In the genomic region with DNA sequence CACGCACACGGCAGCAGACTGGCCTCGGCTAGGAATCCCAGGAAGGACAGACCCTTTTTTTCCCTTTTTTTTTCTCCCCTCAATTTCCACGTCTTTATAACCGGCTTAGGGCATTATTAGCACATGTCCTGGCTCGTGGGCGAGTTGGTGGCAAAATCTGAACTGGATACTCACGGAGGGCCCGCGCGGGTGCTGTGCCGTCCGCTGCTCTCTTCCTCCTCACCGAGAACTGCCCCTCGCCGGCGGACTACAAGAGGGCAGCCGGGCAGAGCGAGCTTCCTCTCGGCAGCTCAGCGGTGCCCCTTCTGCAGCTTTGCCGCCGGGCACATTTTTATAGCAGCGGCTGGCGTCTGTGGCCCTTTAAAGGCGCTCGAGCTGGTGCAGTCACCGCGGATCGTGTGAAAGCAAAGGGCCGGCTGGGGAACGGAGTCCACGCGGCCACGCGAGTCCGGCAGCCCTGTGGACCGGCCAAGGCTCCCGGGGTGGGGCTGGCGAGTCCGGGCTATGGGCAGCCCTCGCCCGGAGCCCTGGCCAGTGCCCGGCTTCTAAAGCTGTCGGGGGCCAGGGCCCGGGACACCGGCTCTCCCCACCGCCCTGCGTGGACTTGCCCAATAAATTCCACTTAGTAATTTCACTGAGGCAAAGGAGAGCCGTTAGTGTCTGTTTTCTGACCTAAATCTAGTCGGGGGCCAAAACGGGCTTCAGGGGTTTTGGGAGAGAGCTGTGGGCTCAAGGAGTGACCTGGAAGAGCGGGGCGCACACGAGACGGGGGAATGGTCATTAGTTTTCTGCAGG, we compare ENCODE assay signal across 8 cellular contexts. TPM values are rescaled to one million over a fixed set of nuclear protein-coding genes. Genes with fewer than 3 reads are reported as not detected.
A peak's percentile ranks its signal among the peaks of the same experiment; 100 is the strongest.
DNase-seq lines count a peak whose midpoint lies in the region; ATAC-seq, FAIRE-seq and TF ChIP-seq lines count a peak whose summit lies in the region.

No MANE protein-coding gene starts in this region.

- WGBS in A549 (ENCODE audit: missing lambda C conversion rate), result 11% methylated on average over 27 of the region's 56 CpGs
- 0 to 1% methylated on average over 18 to 22 of the region's 56 CpGs for WGBS in mesodermal cell (ENCODE audit: insufficient coverage in 2 of 2), 2 experiments

- peak; percentile 23 for FAIRE-seq in A549 (lab: Jason Lieb, UNC)

- H3K4me1 ChIP-seq in A549, result peaks cover 15% of the 10 kb centered on the region; the same call in 2 of the 3 replicates
- H3K4me1 ChIP-seq in mesodermal cell (ENCODE audit: control insufficient read depth, insufficient read depth, low read length, poor library complexity, severe bottlenecking), result no peaks in the 10 kb centered on the region

- TF ChIP-seq EP300 in A549 (IDR thresholded peaks at IDR 0.05), result no peak

- peak overlapping the region; percentile 69 for H3K4me3 Mint-ChIP-seq in activated CD4-positive, alpha-beta T cell treated with anti-CD3 and anti-CD28 coated beads, Interleukin-2, amount 10 ng/mL, durations not matched to agents 7 days and 5 days

- H3K27me3 Mint-ChIP-seq in activated CD4-positive, alpha-beta T cell treated with anti-CD3 and anti-CD28 coated beads, Interleukin-2, amount 10 ng/mL, durations not matched to agents 7 days and 5 days, result peaks cover 67% of the 10 kb centered on the region

- H3K27ac Mint-ChIP-seq in activated CD4-positive, alpha-beta T cell treated with anti-CD3 and anti-CD28 coated beads, Interleukin-2, amount 10 ng/mL, durations not matched to agents 7 days and 5 days, result peak overlapping the region; percentile 31

- DNase-seq in A549 (ENCODE audit: low read depth in 1 of 2, low spot score in 1 of 2), result peak; percentile 67 to 75
- DNase-seq in GM12865 (ENCODE audit: low read depth), result peak; percentile 34
- DNase-seq in NCI-H2227 (lab: John Stamatoyannopoulos, UW; ENCODE audit: unreplicated experiment), result peak; percentile 83
- DNase-seq in activated CD4-positive, alpha-beta T cell treated with anti-CD3 and anti-CD28 coated beads, Interleukin-2, amount 10 ng/mL, durations not matched to agents 7 days and 5 days, result no peak
- no peak for DNase-seq in epithelial cell of proximal tubule (ENCODE audit: low read depth)
- peak; percentile 33 for DNase-seq in stromal cell of bone marrow (ENCODE audit: low read depth)

- no peaks in the 10 kb centered on the region for H3K9me3 ChIP-seq in A549
- H3K9me3 ChIP-seq in mesodermal cell (ENCODE audit: control insufficient read depth, low read length), result no peaks in the 10 kb centered on the region

- H3K4me1 Mint-ChIP-seq in activated CD4-positive, alpha-beta T cell treated with anti-CD3 and anti-CD28 coated beads, Interleukin-2, amount 10 ng/mL, durations not matched to agents 7 days and 5 days, result peaks cover 24% of the 10 kb centered on the region

- CTCF ChIA-PET in A549 (lab: Yijun Ruan, JAX), result interaction anchor here (1.2 to 2.2 kb wide), 3 partner anchors 30 to 61 kb away, joined by 5 to 6 read pairs (median 5); partner anchors contain the start of gene RPS4X
- CTCF ChIA-PET in activated CD4-positive, alpha-beta T cell treated with anti-CD3 and anti-CD28 coated beads, Interleukin-2, amount 10 ng/mL, durations not matched to agents 7 days and 5 days (lab: Charles Lee), result interaction anchor here (1.0 to 1.1 kb wide), 2 partner anchors 30 kb away, joined by 3 to 4 read pairs; partner anchors contain the start of gene RPS4X

- peak overlapping the region; percentile 63 for H3K4me3 ChIP-seq in A549
- H3K4me3 ChIP-seq in GM12865 (ENCODE audit: low read depth, low read length), result peak overlapping the region; percentile 26
- H3K4me3 ChIP-seq in epithelial cell of proximal tubule (ENCODE audit: low read depth, low read length), result peak overlapping the region; percentile 49
- H3K4me3 ChIP-seq in mesodermal cell (ENCODE audit: extremely low read depth, insufficient read depth, low read length, poor library complexity, severe bottlenecking), result peak overlapping the region; percentile 25

- peak overlapping the region; percentile 57 to 77 for H3K27ac ChIP-seq in A549
- no peak overlapping the region for H3K27ac ChIP-seq in mesodermal cell (ENCODE audit: low read depth, low read length, severe bottlenecking)

- TF ChIP-seq CTCF in A549 (IDR thresholded peaks at IDR 0.05) (no peak), GM12865 (IDR thresholded peaks at IDR 0.05; ENCODE audit: insufficient read depth, low read depth, low read length, missing control alignments) (no peak), epithelial cell of proximal tubule (conservative IDR thresholded peaks at IDR 0.05; ENCODE audit: low read depth, low read length) (no peak)

- POLR2A ChIA-PET in A549 (lab: Yijun Ruan, JAX), result interaction anchor here (3.3 kb wide), 1 partner anchor 30 kb away, joined by 24 read pairs; the partner anchor contains the start of gene RPS4X
- POLR2A ChIA-PET in activated CD4-positive, alpha-beta T cell treated with anti-CD3 and anti-CD28 coated beads, Interleukin-2, amount 10 ng/mL, durations not matched to agents 7 days and 5 days (lab: Charles Lee), result no interaction called here

- H3K4me2 ChIP-seq in A549, result peak overlapping the region; percentile 95

- H3K9me3 Mint-ChIP-seq in activated CD4-positive, alpha-beta T cell treated with anti-CD3 and anti-CD28 coated beads, Interleukin-2, amount 10 ng/mL, durations not matched to agents 7 days and 5 days, result no peaks in the 10 kb centered on the region

- TF ChIP-seq POLR2A in A549 (IDR thresholded peaks at IDR 0.05; ENCODE audit: low read length), result no peak

- H3K36me3 Mint-ChIP-seq in activated CD4-positive, alpha-beta T cell treated with anti-CD3 and anti-CD28 coated beads, Interleukin-2, amount 10 ng/mL, durations not matched to agents 7 days and 5 days (ENCODE audit: low read depth), result no peaks in the 10 kb centered on the region

- no peaks in the 10 kb centered on the region for H3K36me3 ChIP-seq in mesodermal cell (ENCODE audit: control insufficient read depth, insufficient read depth, low read length)

- ATAC-seq in A549, result peak; percentile 71 to 83
- peak; percentile 70 for ATAC-seq in HG03045 (IDR thresholded peaks at IDR 0.05; ENCODE audit: unreplicated experiment)

- no peak for TF ChIP-seq RAD21 in A549 (conservative IDR thresholded peaks at IDR 0.05 in 1 of 2, IDR thresholded peaks at IDR 0.05 in 1 of 2)

TF ChIP-seq in A549, 52 proteins besides CTCF, POLR2A, EP300 and RAD21:
- no peak for TF ChIP-seq EHF (CRISPR knock-in tag; IDR thresholded peaks at IDR 0.05)
- TF ChIP-seq, protein P1, sequence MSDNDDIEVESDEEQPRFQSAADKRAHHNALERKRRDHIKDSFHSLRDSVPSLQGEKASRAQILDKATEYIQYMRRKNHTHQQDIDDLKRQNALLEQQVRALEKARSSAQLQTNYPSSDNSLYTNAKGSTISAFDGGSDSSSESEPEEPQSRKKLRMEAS (IDR thresholded peaks at IDR 0.05), result peak; percentile 62
- TF ChIP-seq, protein P2, sequence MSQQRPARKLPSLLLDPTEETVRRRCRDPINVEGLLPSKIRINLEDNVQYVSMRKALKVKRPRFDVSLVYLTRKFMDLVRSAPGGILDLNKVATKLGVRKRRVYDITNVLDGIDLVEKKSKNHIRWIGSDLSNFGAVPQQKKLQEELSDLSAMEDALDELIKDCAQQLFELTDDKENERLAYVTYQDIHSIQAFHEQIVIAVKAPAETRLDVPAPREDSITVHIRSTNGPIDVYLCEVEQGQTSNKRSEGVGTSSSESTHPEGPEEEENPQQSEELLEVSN (IDR thresholded peaks at IDR 0.05; ENCODE audit: borderline replicate concordance, low read depth), result peak; percentile 50
TF ChIP-seq in A549: peak in this region for 2.

RNA-seq across cellular contexts. Expression of gene CITED1, which starts 1.3 kb away (rescaled TPM):
- polyA plus RNA-seq in A549 (2011; rRNA removed) (0.43 and 0.61 TPM in 2 replicates), A549 (2017; fragmentation: RNase III; extraction: RNeasy Plus Mini Kit Qiagen cat#74134 plus additional on column Dnase treatment) (0.26 to 0.43 TPM (median 0.30 TPM) in 3 replicates)
- polyA plus RNA-seq in A549 (2012; cell fraction: cytosol; rRNA removed), result 0.65 and 0.79 TPM in 2 replicates
- 0.47 and 0.56 TPM in 2 replicates for polyA plus RNA-seq in A549 (2012; cell fraction: nucleus; rRNA removed)
- polyA minus RNA-seq in A549 (2011; rRNA and poly(A)+ RNA removed), result 0.97 TPM in 1 of 2 replicates, not detected in the other
- not detected for total RNA-seq in activated CD4-positive, alpha-beta T cell treated with anti-CD3 and anti-CD28 coated beads, Interleukin-2, amount 10 ng/mL, durations not matched to agents 7 days and 5 days
- total RNA-seq in epithelial cell of proximal tubule, result not detected in 2 replicates
- 3.3 TPM for polyA plus RNA-seq in mesodermal cell (2013, experiment 1 of 2)
- polyA plus RNA-seq in mesodermal cell (2013, experiment 2 of 2), result 1.9 TPM

RNA-seq across cellular contexts. Expression of gene RPS4X, which starts 30.0 kb away (rescaled TPM):
- 1,768 and 2,104 TPM in 2 replicates for polyA plus RNA-seq in A549 (2011; rRNA removed)
- polyA plus RNA-seq in A549 (2012; cell fraction: cytosol; rRNA removed), result 1,651 and 1,698 TPM in 2 replicates
- 457 and 491 TPM in 2 replicates for polyA plus RNA-seq in A549 (2012; cell fraction: nucleus; rRNA removed)
- polyA plus RNA-seq in A549 (2017; fragmentation: RNase III; extraction: RNeasy Plus Mini Kit Qiagen cat#74134 plus additional on column Dnase treatment), result 1,795 to 1,877 TPM (median 1,866 TPM) in 3 replicates
- 666 and 802 TPM in 2 replicates for polyA minus RNA-seq in A549 (2011; rRNA and poly(A)+ RNA removed)
- total RNA-seq in activated CD4-positive, alpha-beta T cell treated with anti-CD3 and anti-CD28 coated beads, Interleukin-2, amount 10 ng/mL, durations not matched to agents 7 days and 5 days, result 100 to 1,000 TPM; 937 to 973 TPM
- total RNA-seq in epithelial cell of proximal tubule, result 593 and 741 TPM in 2 replicates
- polyA plus RNA-seq in mesodermal cell (2013, experiment 1 of 2), result 827 TPM
- 794 TPM for polyA plus RNA-seq in mesodermal cell (2013, experiment 2 of 2)

Comparison
In these comparisons a context has a peak if more than half of its experiments do, and no peak if none do; other contexts are left out.
1. DNase-seq: peak in A549 (2 of 2), GM12865 (single experiment), NCI-H2227 (single experiment) and stromal cell of bone marrow (single experiment); none in activated CD4-positive, alpha-beta T cell treated with anti-CD3 and anti-CD28 coated beads, Interleukin-2, amount 10 ng/mL, durations not matched to agents 7 days and 5 days (single experiment) and epithelial cell of proximal tubule (single experiment).
2. Peak in every context shown above with its lines, with median percentiles within 50 percentile points of each other: H3K4me3 ChIP-seq.